ENCODE assay signal across 18 cellular contexts in the genomic region with DNA sequence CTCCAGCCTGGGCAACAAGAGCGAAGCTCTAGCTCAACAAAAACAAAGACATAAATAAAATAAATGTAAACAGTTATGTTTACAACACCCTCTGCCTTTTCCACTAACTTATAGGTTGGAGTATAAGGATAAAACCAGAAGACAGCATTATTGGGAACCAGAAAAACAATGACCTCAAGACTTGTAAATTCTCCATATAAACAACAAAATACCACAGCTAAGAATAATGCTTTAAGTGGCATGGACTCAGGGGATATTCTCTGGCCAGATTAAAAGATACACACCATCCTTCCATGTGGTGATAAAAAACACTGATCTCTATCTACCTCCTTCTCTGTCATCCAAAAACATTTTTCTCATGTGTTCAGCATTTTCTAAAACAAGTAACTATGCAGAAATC.
A peak's percentile ranks its signal among the peaks of the same experiment; 100 is the strongest.
DNase-seq lines count a peak whose midpoint lies in the region; FAIRE-seq and TF ChIP-seq lines count a peak whose summit lies in the region.
"Had no signal": no experiment of that assay in that cellular context is flagged by ENCODE, and none has a peak within 500 bp of the region (broad histone marks: within the 10 kb centered on the region; RNA-seq: fewer than 3 reads in every experiment).

No MANE protein-coding gene starts in this region.

- H3K23me2 ChIP-seq in H1 (ENCODE audit: low read depth, low read length): peaks cover 9% of the 10 kb centered on the region; the same call in 1 of the 2 replicates

- peaks cover 0 to 6% (median 0%) of the 10 kb centered on the region in 4 experiments; a peak in 1 of 7 replicates for H3K27me3 ChIP-seq in H1 (replicated peaks in 1 of 4; ENCODE audit: control insufficient read depth in 3 of 4, extremely low read depth in 1 of 4, insufficient read depth in 3 of 4, low read length in 3 of 4)
- H3K27me3 ChIP-seq in parathyroid adenoma (ENCODE audit: control insufficient read depth, insufficient read depth, low read length): no peaks in the 10 kb centered on the region

- H3K4me1 ChIP-seq in H1 (replicated peaks in 1 of 4; ENCODE audit: control insufficient read depth in 3 of 4, insufficient read depth in 4 of 4, low read length in 3 of 4) (peaks cover 8 to 23% (median 15%) of the 10 kb centered on the region in 4 experiments), parathyroid adenoma (peaks cover 13% of the 10 kb centered on the region)

- H3K4me3 ChIP-seq in H1 (ENCODE audit: extremely low read depth in 1 of 4, insufficient read depth in 2 of 4, low read depth in 3 of 4, low read length in 4 of 4) (no peak overlapping the region), parathyroid adenoma (ENCODE audit: low read depth, low read length) (no peak overlapping the region)
- H3K4me3 ChIP-seq: GM12878, GM23248, K562 had no signal

- H3K9me3 ChIP-seq in H1 (ENCODE audit: insufficient read depth in 2 of 2, low read depth in 1 of 2, low read length in 1 of 2) (peaks cover 0 to 4% of the 10 kb centered on the region in 2 experiments; a peak in 1 of 4 replicates), parathyroid adenoma (ENCODE audit: control insufficient read depth, low read length) (no peaks in the 10 kb centered on the region)

- no peak overlapping the region for H3K4me3 Mint-ChIP-seq in HFFc6
- H3K4me3 Mint-ChIP-seq: CD14-positive monocyte; CD4-positive, alpha-beta memory T cell; H9 had no signal

- CTCF ChIA-PET in H1 (lab: Charles Lee; ENCODE audit: partially characterized antibody): interaction anchor here (0.9 kb wide), 1 partner anchor 98 kb away, joined by 3 read pairs; no protein-coding TSS in a partner anchor

- no peak overlapping the region for H2BK5ac ChIP-seq in H1 (ENCODE audit: low read depth, low read length)

- H2BK20ac ChIP-seq in H1 (ENCODE audit: low read length): no peak overlapping the region

- no peak overlapping the region for H3K14ac ChIP-seq in H1 (ENCODE audit: insufficient read length)

- in situ Hi-C loops in ACHN (cut with HindIII; ENCODE audit: low pct_ligation_motif_present, low pct_unique_long_range_greater_than_20kb, low sequenced_read_pairs): no loop called here

- peak; percentile 16 for DNase-seq in EL
- DNase-seq in HFFc6: peak; percentile 28
- DNase-seq in H1 (ENCODE audit: low read depth in 1 of 2, low spot score in 2 of 2): no peak
- DNase-seq in ACHN: no peak
- DNase-seq in HT-29 (ENCODE audit: low spot score): no peak
- no peak for DNase-seq in stimulated activated CD4-positive, alpha-beta T cell treated with anti-CD3 and anti-CD28 coated beads, Interleukin-2, amount 100 ng/mL, for 48 hours
- DNase-seq: AML-193; CD4-positive, alpha-beta memory T cell; DMS153; DMS79; GM23248; H9 had no signal

- peaks cover 7% of the 10 kb centered on the region for H3K79me1 ChIP-seq in H1 (ENCODE audit: low read depth, low read length)

- H3K9me3 Mint-ChIP-seq in HFFc6: no peaks in the 10 kb centered on the region

- TF ChIP-seq RAD21 in H1 (IDR thresholded peaks at IDR 0.05 in 1 of 2, conservative IDR thresholded peaks at IDR 0.05 in 1 of 2; ENCODE audit: low read depth in 2 of 2, low read length in 2 of 2): no peak

- no peak overlapping the region for H2BK15ac ChIP-seq in H1 (ENCODE audit: low read length)

- H4K91ac ChIP-seq in H1 (replicated peaks; ENCODE audit: insufficient read length, low read length): no peak overlapping the region

- no peak for TF ChIP-seq EP300 in H1 (IDR thresholded peaks at IDR 0.05; ENCODE audit: borderline replicate concordance in 1 of 2, low read depth in 2 of 2, low read length in 2 of 2)

- no peak overlapping the region for H4K8ac ChIP-seq in H1 (ENCODE audit: extremely low read depth, insufficient read depth, low read length)

- peaks cover 4% of the 10 kb centered on the region; the same call in 1 of the 2 replicates for H3K36me3 Mint-ChIP-seq in HFFc6 (ENCODE audit: low read depth)
- H3K36me3 Mint-ChIP-seq: CD14-positive monocyte; CD4-positive, alpha-beta memory T cell had no signal

- H3K27ac Mint-ChIP-seq in HFFc6: no peak overlapping the region
- H3K27ac Mint-ChIP-seq: CD14-positive monocyte; CD4-positive, alpha-beta memory T cell; H9 had no signal

- no peak for TF ChIP-seq POLR2A in H1 (IDR thresholded peaks at IDR 0.05; ENCODE audit: control extremely low read depth in 1 of 2, low read depth in 2 of 2, low read length in 2 of 2)

- H3K4ac ChIP-seq in H1 (replicated peaks; ENCODE audit: insufficient read length, low read depth, low read length): no peak overlapping the region

- peak overlapping the region; percentile 35; the same call in 1 of the 2 replicates for H3K18ac ChIP-seq in H1 (ENCODE audit: extremely low read depth, low read length)

- no peak overlapping the region for H2AK5ac ChIP-seq in H1 (ENCODE audit: low read depth, low read length)

- H4K20me1 ChIP-seq in H1 (replicated peaks in 1 of 2; ENCODE audit: control insufficient read depth in 1 of 2, insufficient read depth in 2 of 2, low read length in 2 of 2): peaks cover 0 to 7% of the 10 kb centered on the region in 2 experiments

- no peak overlapping the region for H3K9ac ChIP-seq in H1 (replicated peaks in 1 of 4; ENCODE audit: extremely low read depth in 1 of 4, low read depth in 3 of 4, low read length in 3 of 4)
- no peak overlapping the region for H3K9ac ChIP-seq in parathyroid adenoma
- H3K9ac ChIP-seq: GM23248 had no signal

- no peak overlapping the region for H2BK12ac ChIP-seq in H1 (ENCODE audit: low read depth, low read length)

- H3K27me3 Mint-ChIP-seq in HFFc6 (ENCODE audit: insufficient read depth): peaks cover 3% of the 10 kb centered on the region; the same call in 1 of the 2 replicates
- H3K27me3 Mint-ChIP-seq: CD4-positive, alpha-beta memory T cell had no signal

- H2BK120ac ChIP-seq in H1 (replicated peaks; ENCODE audit: low read depth, low read length): no peak overlapping the region

- no peak for FAIRE-seq in H1 (lab: Jason Lieb, UNC)
- FAIRE-seq: A204.1, GM12878, GM19239 had no signal

- no peak overlapping the region for H3K27ac ChIP-seq in H1 (ENCODE audit: low read depth, low read length)
- H3K27ac ChIP-seq in parathyroid adenoma: no peak overlapping the region
- H3K27ac ChIP-seq: GM23248 had no signal

- WGBS in H1 (ENCODE audit: extremely low coverage in 1 of 2, insufficient coverage in 1 of 2, insufficient read length in 1 of 2, insufficient replicate concordance in 2 of 2, low coverage in 1 of 2, low lambda C conversion rate in 2 of 2, missing lambda C conversion rate in 1 of 2), 2 experiments: 94% methylated on average over 1 of the region's 1 CpG; no CpG with 5 or more reads in 1 of the 2 experiments

- no peaks in the 10 kb centered on the region for H3K4me1 Mint-ChIP-seq in HFFc6 (ENCODE audit: low read depth)
- H3K4me1 Mint-ChIP-seq: CD14-positive monocyte; CD4-positive, alpha-beta memory T cell had no signal

- TF ChIP-seq CTCF in HFFc6 (IDR thresholded peaks at IDR 0.05): no peak
- TF ChIP-seq CTCF in H1 (IDR thresholded peaks at IDR 0.05; ENCODE audit: control extremely low read depth in 1 of 3, insufficient read depth in 1 of 3, low read depth in 1 of 3, low read length in 3 of 3): no peak
- no peak for TF ChIP-seq CTCF in parathyroid adenoma (IDR thresholded peaks at IDR 0.05)

- H2AFZ ChIP-seq in H1 (ENCODE audit: low read length) (no peak overlapping the region), parathyroid adenoma (no peak overlapping the region)
- H2AFZ ChIP-seq: GM23248 had no signal

- no peak overlapping the region for H4K5ac ChIP-seq in H1 (ENCODE audit: insufficient read length, low read depth, low read length)

- H3K79me2 ChIP-seq in H1 (ENCODE audit: control insufficient read depth in 1 of 2, insufficient read depth in 2 of 2, low read length in 2 of 2): peaks cover 13 to 75% of the 10 kb centered on the region in 2 experiments
- H3K79me2 ChIP-seq in parathyroid adenoma: peaks cover 7% of the 10 kb centered on the region

- no peak overlapping the region for H3K56ac ChIP-seq in H1 (replicated peaks; ENCODE audit: insufficient read length, low read depth, low read length)

- H3K36me3 ChIP-seq in H1 (ENCODE audit: control insufficient read depth in 2 of 4, insufficient read depth in 4 of 4, low read length in 3 of 4): no peaks in the 10 kb centered on the region
- H3K36me3 ChIP-seq in parathyroid adenoma (ENCODE audit: control insufficient read depth, insufficient read depth, low read length): no peaks in the 10 kb centered on the region

- POLR2A ChIA-PET in H1 (lab: Charles Lee; ENCODE audit: partially characterized antibody): interaction anchor here (0.6 to 4.4 kb wide), 4 partner anchors 11 to 71 kb away, joined by 4 to 35 read pairs (median 8); no protein-coding TSS in a partner anchor

- H3K4me2 ChIP-seq in H1 (ENCODE audit: insufficient read depth in 1 of 2, low read depth in 2 of 2, low read length in 2 of 2) (peak overlapping the region in 1 of 2 experiments; percentile 89; a peak in 1 of 4 replicates), parathyroid adenoma (ENCODE audit: low read length) (peak overlapping the region; percentile 13)

- no peak overlapping the region for H3K23ac ChIP-seq in H1 (ENCODE audit: insufficient read length)

TF ChIP-seq in H1, 55 proteins besides CTCF, POLR2A, EP300 and RAD21:
- TF ChIP-seq SP1 (IDR thresholded peaks at IDR 0.05; ENCODE audit: low read depth, low read length) (no peak), CBX5 (IDR thresholded peaks at IDR 0.05; ENCODE audit: low read depth, low read length) (no peak), RXRA (IDR thresholded peaks at IDR 0.05; ENCODE audit: insufficient read depth, low read depth, low read length) (no peak), SAP30 (IDR thresholded peaks at IDR 0.05; ENCODE audit: insufficient read depth, insufficient replicate concordance, low read length) (no peak)

Comparison
In these comparisons a context has a peak if more than half of its experiments do, and no peak if none do; other contexts are left out.
1. DNase-seq: peak in EL (single experiment) and HFFc6 (single experiment); none in H1 (0 of 2), ACHN (single experiment), HT-29 (single experiment) and stimulated activated CD4-positive, alpha-beta T cell treated with anti-CD3 and anti-CD28 coated beads, Interleukin-2, amount 100 ng/mL, for 48 hours (0 of 2).